8 cellular contexts compared by ENCODE assay signal in the genomic region with DNA sequence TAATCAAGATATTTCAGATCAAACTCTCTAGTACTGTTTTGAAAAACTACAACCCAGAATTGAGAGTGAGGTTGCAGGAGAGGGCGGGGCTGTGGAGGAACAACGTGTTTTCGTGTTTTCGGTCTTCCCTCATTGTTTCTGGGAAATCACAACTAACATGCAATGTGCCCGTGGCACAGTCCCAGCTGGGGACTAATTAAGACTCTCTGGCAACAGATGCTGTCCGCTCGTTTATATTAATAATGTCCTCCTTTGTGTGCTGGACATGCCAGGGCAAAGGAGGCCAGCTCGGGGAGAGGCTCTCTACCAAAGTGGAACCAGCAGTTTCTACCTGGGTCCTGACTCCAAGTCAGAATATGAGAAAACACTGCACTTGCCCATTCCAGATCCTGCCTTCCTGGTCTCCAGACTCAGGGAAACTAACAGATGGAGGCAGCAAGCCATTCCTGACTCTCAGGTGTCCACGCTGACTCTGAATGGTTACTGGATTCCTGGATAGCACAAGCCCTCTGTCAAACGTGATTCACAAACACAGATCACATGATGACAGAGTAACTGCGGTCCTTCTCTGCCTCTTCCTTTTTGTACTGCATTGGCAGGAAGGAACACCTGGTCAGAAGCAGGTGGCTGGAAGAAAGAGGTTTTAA.
DNase-seq lines count a peak whose midpoint lies in the region; ATAC-seq and TF ChIP-seq lines count a peak whose summit lies in the region.

No MANE protein-coding gene starts in this region.

- H3K27me3 Mint-ChIP-seq in activated naive CD8-positive, alpha-beta T cell treated with anti-CD3 and anti-CD28 coated beads for 36 hours, result no peaks in the 10 kb centered on the region

- 24 to 39% methylated on average over 11 of the region's 11 CpGs for WGBS in tibial nerve, 2 donors

- H3K4me3 ChIP-seq in muscle layer of duodenum (ENCODE audit: low read depth in 1 of 2, low read length in 2 of 2), result peak overlapping the region in 1 of 2 donors; percentile 17
- H3K4me3 ChIP-seq in tibial nerve, result peak overlapping the region in 2 of 4 donors; percentile 9 to 28
- H3K4me3 ChIP-seq in H7 (ENCODE audit: insufficient read depth, low read depth, low read length), result no peak overlapping the region

- no peaks in the 10 kb centered on the region for H3K9me3 ChIP-seq in muscle layer of duodenum (ENCODE audit: control insufficient read depth in 1 of 2, low read length in 2 of 2)
- H3K9me3 ChIP-seq in tibial nerve, result no peaks in the 10 kb centered on the region

- H3K27ac Mint-ChIP-seq in activated naive CD8-positive, alpha-beta T cell treated with anti-CD3 and anti-CD28 coated beads for 36 hours, result peak overlapping the region; percentile 98

- H3K4me3 Mint-ChIP-seq in activated naive CD8-positive, alpha-beta T cell treated with anti-CD3 and anti-CD28 coated beads for 36 hours, result peak overlapping the region; percentile 81

- H3K36me3 ChIP-seq in muscle layer of duodenum (ENCODE audit: control insufficient read depth in 1 of 2, insufficient read depth in 2 of 2, low read length in 2 of 2), result no peaks in the 10 kb centered on the region
- no peaks in the 10 kb centered on the region for H3K36me3 ChIP-seq in tibial nerve
- no peaks in the 10 kb centered on the region for H3K36me3 ChIP-seq in H7 (replicated peaks; ENCODE audit: control insufficient read depth, insufficient read depth, low read length)

- H3K9me3 Mint-ChIP-seq in activated naive CD8-positive, alpha-beta T cell treated with anti-CD3 and anti-CD28 coated beads for 36 hours, result peaks cover 7% of the 10 kb centered on the region

- peak overlapping the region; percentile 4 for H3K27ac ChIP-seq in muscle layer of duodenum (ENCODE audit: low read length)
- peak overlapping the region in 3 of 4 donors; percentile 1 to 65 (median 32) for H3K27ac ChIP-seq in tibial nerve

- H3K4me1 Mint-ChIP-seq in activated naive CD8-positive, alpha-beta T cell treated with anti-CD3 and anti-CD28 coated beads for 36 hours, result peaks cover 86% of the 10 kb centered on the region

- H3K27me3 ChIP-seq in muscle layer of duodenum (ENCODE audit: low read depth, low read length) (no peaks in the 10 kb centered on the region), tibial nerve (no peaks in the 10 kb centered on the region), H7 (ENCODE audit: control insufficient read depth, insufficient read depth, low read length) (no peaks in the 10 kb centered on the region)

- TF ChIP-seq POLR2A in tibial nerve (IDR thresholded peaks at IDR 0.05), result no peak

- peaks cover 11% of the 10 kb centered on the region for H3K36me3 Mint-ChIP-seq in activated naive CD8-positive, alpha-beta T cell treated with anti-CD3 and anti-CD28 coated beads for 36 hours

- DNase-seq in NCI-H748 (lab: John Stamatoyannopoulos, UW; ENCODE audit: unreplicated experiment) (peak; percentile 83), tibial nerve (ENCODE audit: low spot score in 2 of 2) (no peak), NOMO-1 treated with dmso at 0.1 percent for 144 hours (lab: John Stamatoyannopoulos, UW; ENCODE audit: unreplicated experiment) (no peak), glomerular visceral epithelial cell (ENCODE audit: extremely low spot score) (no peak), H7 (no peak)
- peak; percentile 74 for DNase-seq in activated naive CD8-positive, alpha-beta T cell treated with anti-CD3 and anti-CD28 coated beads for 36 hours

- no peak for TF ChIP-seq CTCF in tibial nerve (IDR thresholded peaks at IDR 0.05)

- peaks cover 0 to 10% of the 10 kb centered on the region in 2 donors for H3K4me1 ChIP-seq in muscle layer of duodenum (ENCODE audit: control insufficient read depth in 1 of 2, insufficient read depth in 2 of 2, low read length in 2 of 2)
- peaks cover 0 to 19% (median 7%) of the 10 kb centered on the region in 4 donors for H3K4me1 ChIP-seq in tibial nerve

- peak in 1 of 2 donors; percentile 20 for TF ChIP-seq EP300 in tibial nerve (IDR thresholded peaks at IDR 0.05)

- ATAC-seq in GM18511 (IDR thresholded peaks at IDR 0.05; ENCODE audit: unreplicated experiment), result peak; percentile 9

Comparison
In these comparisons a context has a peak if more than half of its experiments do, and no peak if none do; other contexts are left out.
1. DNase-seq: peak in NCI-H748 (single experiment) and activated naive CD8-positive, alpha-beta T cell treated with anti-CD3 and anti-CD28 coated beads for 36 hours (single experiment); none in tibial nerve (0 of 2), NOMO-1 treated with dmso at 0.1 percent for 144 hours (single experiment), glomerular visceral epithelial cell (single experiment) and H7 (single experiment).